ENCODE assay signal across 9 cellular contexts in the genomic region with DNA sequence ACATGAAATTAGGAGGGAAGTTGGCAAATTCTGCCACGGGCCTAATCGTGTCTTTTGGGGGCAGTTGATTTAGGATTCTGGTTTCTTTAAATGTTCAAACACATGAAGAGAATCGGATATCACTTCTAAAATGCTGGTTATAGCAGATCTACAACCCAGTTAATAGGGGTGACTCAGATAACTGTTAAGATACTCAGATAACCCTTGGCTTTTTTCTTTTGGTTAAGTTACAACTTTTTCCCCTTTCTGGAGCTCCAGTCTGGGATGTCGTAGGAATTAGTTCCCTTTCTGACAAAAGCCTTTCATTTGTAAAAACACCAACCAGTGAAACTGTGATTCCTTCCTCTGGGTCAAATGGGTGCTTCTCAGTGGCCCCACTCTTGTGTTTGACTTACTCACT. TPM values are rescaled to one million over a fixed set of nuclear protein-coding genes. Genes with fewer than 3 reads are reported as not detected.
DNase-seq lines count a peak whose midpoint lies in the region; ATAC-seq and TF ChIP-seq lines count a peak whose summit lies in the region.
"Had no signal": no experiment of that assay in that cellular context is flagged by ENCODE, and none has a peak within 500 bp of the region (broad histone marks: within the 10 kb centered on the region; RNA-seq: fewer than 3 reads in every experiment).

No MANE protein-coding gene starts in this region.

- DNase-seq in CD4-positive, alpha-beta memory T cell: no peak
- DNase-seq in Panc1 (ENCODE audit: low read depth, low spot score) (no peak), epithelial cell of esophagus (ENCODE audit: low read depth) (no peak), ovary (no peak), cerebellar nuclear complex (lab: John Stamatoyannopoulos, UW) (no peak), NCI-H128 (lab: John Stamatoyannopoulos, UW; ENCODE audit: unreplicated experiment) (no peak), NK-92 (lab: John Stamatoyannopoulos, UW; ENCODE audit: unreplicated experiment) (no peak)
- DNase-seq: midbrain had no signal

- peaks cover 11 to 36% (median 22%) of the 10 kb centered on the region in 4 donors for H3K4me1 Mint-ChIP-seq in CD4-positive, alpha-beta memory T cell

- peak overlapping the region; percentile 77 to 88 (median 84) for H3K4me3 Mint-ChIP-seq in CD4-positive, alpha-beta memory T cell

- intact Hi-C loops in CD4-positive, alpha-beta memory T cell (cut with micrococcal nuclease): loop anchor here (10.0 kb wide), 1 partner anchor 52 kb away; no protein-coding TSS in a partner anchor
- intact Hi-C loops in Panc1 (cut with micrococcal nuclease; ENCODE audit: unreplicated experiment) (no loop called here), ovary (cut with DNase I) (no loop called here)

- no peaks in the 10 kb centered on the region for H3K36me3 Mint-ChIP-seq in CD4-positive, alpha-beta memory T cell

- in situ Hi-C loops in Panc1 (cut with HindIII; ENCODE audit: low pct_unique_long_range_greater_than_20kb, low sequenced_read_pairs): no loop called here

- no peak overlapping the region for H3K4me3 ChIP-seq in CD4-positive, alpha-beta memory T cell (ENCODE audit: low read length in 2 of 2)
- H3K4me3 ChIP-seq in Panc1 (ENCODE audit: low read depth in 2 of 2, low read length in 2 of 2): peak overlapping the region; percentile 65 to 73
- peak overlapping the region; percentile 55 for H3K4me3 ChIP-seq in epithelial cell of esophagus (ENCODE audit: low read length)
- peak overlapping the region; percentile 51 for H3K4me3 ChIP-seq in ovary

- TF ChIP-seq EP300 in ovary (IDR thresholded peaks at IDR 0.05): no peak

- TF ChIP-seq POLR2A in ovary (IDR thresholded peaks at IDR 0.05): no peak

- H3K27me3 Mint-ChIP-seq in CD4-positive, alpha-beta memory T cell: peaks cover 9 to 19% of the 10 kb centered on the region in 2 donors

- ATAC-seq in Panc1: no peak
- no peak for ATAC-seq in GM18909 (IDR thresholded peaks at IDR 0.05; ENCODE audit: poor library complexity, unreplicated experiment)

- H3K36me3 ChIP-seq in CD4-positive, alpha-beta memory T cell (ENCODE audit: insufficient read depth, low read length): no peaks in the 10 kb centered on the region
- H3K36me3 ChIP-seq in Panc1 (ENCODE audit: control insufficient read depth, insufficient read depth, low read length) (no peaks in the 10 kb centered on the region), ovary (no peaks in the 10 kb centered on the region)

- H3K27ac ChIP-seq in CD4-positive, alpha-beta memory T cell (ENCODE audit: low read depth, low read length): no peak overlapping the region
- peak overlapping the region; percentile 68 for H3K27ac ChIP-seq in Panc1 (ENCODE audit: low read length)
- H3K27ac ChIP-seq in ovary: no peak overlapping the region

- BruUV-seq in Panc1 (replicated peaks; lab: Mats Ljungman, UMichigan): no TSS peak

- H3K27ac Mint-ChIP-seq in CD4-positive, alpha-beta memory T cell: peak overlapping the region in 1 of 7 donors; percentile 66

- H3K27me3 ChIP-seq in CD4-positive, alpha-beta memory T cell (ENCODE audit: insufficient read depth, low read length): peaks cover 3% of the 10 kb centered on the region
- H3K27me3 ChIP-seq in Panc1 (ENCODE audit: control insufficient read depth, insufficient read depth, low read length) (no peaks in the 10 kb centered on the region), ovary (no peaks in the 10 kb centered on the region)

- POLR2A ChIA-PET in CD4-positive, alpha-beta memory T cell (lab: Charles Lee; ENCODE audit: partially characterized antibody): interaction anchor here (4.9 kb wide), 1 partner anchor 22 kb away, joined by 43 read pairs; a partner anchor contains a TSS
- POLR2A ChIA-PET in Panc1 (lab: Charles Lee): no interaction called here

- peaks cover 19% of the 10 kb centered on the region for H3K4me1 ChIP-seq in CD4-positive, alpha-beta memory T cell (ENCODE audit: insufficient read depth, low read length)
- H3K4me1 ChIP-seq in Panc1 (ENCODE audit: control insufficient read depth, insufficient read depth, low read length) (peaks cover 16% of the 10 kb centered on the region), ovary (ENCODE audit: insufficient read depth) (peaks cover 3% of the 10 kb centered on the region)

- TF ChIP-seq CTCF in Panc1 (IDR thresholded peaks at IDR 0.05) (no peak), epithelial cell of esophagus (IDR thresholded peaks at IDR 0.05; ENCODE audit: insufficient read depth, low read depth, low read length, missing control alignments) (no peak), ovary (IDR thresholded peaks at IDR 0.05) (no peak)

- 46 to 55% (median 52%) methylated on average over 4 of the region's 4 CpGs for WGBS in ovary, 3 donors

- H3K9me3 Mint-ChIP-seq in CD4-positive, alpha-beta memory T cell: no peaks in the 10 kb centered on the region

- no peaks in the 10 kb centered on the region for H3K9me3 ChIP-seq in CD4-positive, alpha-beta memory T cell (ENCODE audit: control insufficient read depth in 1 of 2, low read length in 2 of 2)
- H3K9me3 ChIP-seq in Panc1 (ENCODE audit: control insufficient read depth, insufficient read depth, low read depth, low read length): no peaks in the 10 kb centered on the region
- no peaks in the 10 kb centered on the region for H3K9me3 ChIP-seq in ovary

- CTCF ChIA-PET in CD4-positive, alpha-beta memory T cell (lab: Charles Lee; ENCODE audit: partially characterized antibody): interaction anchor here (1.2 to 2.2 kb wide), 5 partner anchors 8 to 48 kb away, joined by 3 to 6 read pairs (median 5); no protein-coding TSS in a partner anchor
- CTCF ChIA-PET in Panc1 (lab: Charles Lee): no interaction called here

RNA-seq across cellular contexts. Expression of a gene that starts 1.0 kb away (rescaled TPM):
- total RNA-seq in CD4-positive, alpha-beta memory T cell: 1 to 10 TPM; 1.4 to 1.9 TPM
- under 1 TPM; 0.37 to 0.68 TPM for polyA plus RNA-seq in CD4-positive, alpha-beta memory T cell
- total RNA-seq in Panc1 (2021; ENCODE audit: unreplicated experiment): 7.5 TPM
- 3.6 TPM for polyA plus RNA-seq in Panc1 (2012; ENCODE audit: insufficient read length)
- 1 to 10 TPM in 6 of 7 donors, under 1 TPM in 1; 0.69 to 3.2 (median 2.0) TPM for total RNA-seq in ovary
- 1 to 10 TPM in 1 of 2 donors, under 1 TPM in 1; 0.98 to 1.6 TPM for polyA plus RNA-seq in ovary

RNA-seq across cellular contexts. Expression of a gene that starts 22.7 kb away (rescaled TPM):
- 10 to 100 TPM; 20.2 to 20.9 TPM for total RNA-seq in CD4-positive, alpha-beta memory T cell
- 1 to 10 TPM; 6.0 to 6.6 TPM for polyA plus RNA-seq in CD4-positive, alpha-beta memory T cell
- total RNA-seq in Panc1 (2021; ENCODE audit: unreplicated experiment): 23.9 TPM
- polyA plus RNA-seq in Panc1 (2012; ENCODE audit: insufficient read length): 11.7 TPM
- total RNA-seq in ovary: 10 to 100 TPM; 12.6 to 23.4 (median 14.3) TPM
- polyA plus RNA-seq in ovary: 10 to 100 TPM in 1 of 2 donors, 1 to 10 TPM in 1; 4.4 to 14.6 TPM

Comparison
In these comparisons a context has a peak if more than half of its experiments do, and no peak if none do; other contexts are left out.
1. H3K4me3 ChIP-seq: peak in Panc1 (2 of 2), epithelial cell of esophagus (single experiment) and ovary (single experiment); none in CD4-positive, alpha-beta memory T cell (0 of 2).